In genomic region chr1:109615879-109616278, GRCh38 we compare ENCODE assay signal across 13 cellular contexts. TPM values are rescaled to one million over a fixed set of nuclear protein-coding genes. Genes with fewer than 3 reads are reported as not detected.
A peak's percentile ranks its signal among the peaks of the same experiment; 100 is the strongest.
DNase-seq lines count a peak whose midpoint lies in the region; ATAC-seq and TF ChIP-seq lines count a peak whose summit lies in the region.
"Had no signal": no experiment of that assay in that cellular context is flagged by ENCODE, and none has a peak within 500 bp of the region (broad histone marks: within the 10 kb centered on the region; RNA-seq: fewer than 3 reads in every experiment).

No MANE protein-coding gene starts in this region.

- peaks cover 88% of the 10 kb centered on the region for H3K4me1 Mint-ChIP-seq in dendritic cell treated with granulocyte-macrophage colony-stimulating factor and Interleukin-4, amounts not matched to agents 40 ng/mL and 50 ng/mL, for 4 days (ENCODE audit: low read depth)
- peaks cover 25 to 41% (median 34%) of the 10 kb centered on the region in 7 donors for H3K4me1 Mint-ChIP-seq in naive thymus-derived CD4-positive, alpha-beta T cell

- no peaks in the 10 kb centered on the region for H3K27me3 ChIP-seq in DOHH2 (ENCODE audit: control insufficient read depth, low read length)
- H3K27me3 ChIP-seq in naive thymus-derived CD4-positive, alpha-beta T cell (ENCODE audit: control insufficient read depth in 2 of 2, insufficient read depth in 2 of 2, low read length in 2 of 2), result no peaks in the 10 kb centered on the region

- POLR2A ChIA-PET in naive thymus-derived CD4-positive, alpha-beta T cell (lab: Charles Lee), result interaction anchor here (1.5 kb wide), 1 partner anchor 66 kb away, joined by 10 read pairs; the partner anchor contains the start of gene GNAI3

- H4K20me1 ChIP-seq in DOHH2 (ENCODE audit: control insufficient read depth, insufficient read depth, low read depth, low read length), result no peaks in the 10 kb centered on the region

- peak overlapping the region; percentile 92 for H3K27ac Mint-ChIP-seq in dendritic cell treated with granulocyte-macrophage colony-stimulating factor and Interleukin-4, amounts not matched to agents 40 ng/mL and 50 ng/mL, for 4 days
- H3K27ac Mint-ChIP-seq in naive thymus-derived CD4-positive, alpha-beta T cell, result peak overlapping the region; percentile 15 to 96 (median 68)
- H3K27ac Mint-ChIP-seq: activated CD8-positive, alpha-beta memory T cell treated with anti-CD3 and anti-CD28 coated beads, Interleukin-2, amount 10 ng/mL, durations not matched to agents 7 days and 5 days had no signal

- H3K4me1 ChIP-seq in DOHH2 (ENCODE audit: control insufficient read depth, low read length), result peaks cover 41% of the 10 kb centered on the region
- H3K4me1 ChIP-seq in naive thymus-derived CD4-positive, alpha-beta T cell (ENCODE audit: control insufficient read depth in 2 of 2, insufficient read depth in 2 of 2, low read length in 2 of 2), result peaks cover 0 to 7% of the 10 kb centered on the region in 2 donors

- DNase-seq in NOMO-1 treated with DMSO at 0.1 percent for 48 hours (lab: John Stamatoyannopoulos, UW; ENCODE audit: unreplicated experiment) (peak; percentile 99), HCEC 1CT (no peak), DMS114 treated with DMSO at 0.1 percent for 48 hours (lab: John Stamatoyannopoulos, UW; ENCODE audit: unreplicated experiment) (no peak), NCI-H2171 treated with DMSO at 0.1 percent for 48 hours (lab: John Stamatoyannopoulos, UW) (no peak)
- peak in 5 of 9 donors; percentile 23 to 41 (median 31) for DNase-seq in naive thymus-derived CD4-positive, alpha-beta T cell
- DNase-seq: activated CD8-positive, alpha-beta memory T cell treated with anti-CD3 and anti-CD28 coated beads, Interleukin-2, amount 10 ng/mL, durations not matched to agents 7 days and 5 days; DMS153 had no signal

- H3K27ac ChIP-seq in DOHH2 (ENCODE audit: low read depth, low read length), result 0 out of 2 replicates have a peak overlapping the region, but pooled peaks have one; percentile 32
- H3K27ac ChIP-seq in naive thymus-derived CD4-positive, alpha-beta T cell (ENCODE audit: low read depth, low read length), result peak overlapping the region; percentile 6
- H3K27ac ChIP-seq: RWPE1 had no signal

- intact Hi-C loops in dendritic cell treated with granulocyte-macrophage colony-stimulating factor and Interleukin-4, amounts not matched to agents 40 ng/mL and 50 ng/mL, for 4 days (cut with micrococcal nuclease), result loop anchor here (1.0 kb wide), 1 partner anchor 9 kb away; no protein-coding TSS in a partner anchor
- intact Hi-C loops in naive thymus-derived CD4-positive, alpha-beta T cell (cut with micrococcal nuclease), result no loop called here

- CTCF ChIA-PET in naive thymus-derived CD4-positive, alpha-beta T cell (lab: Charles Lee), result interaction anchor here (1.0 kb wide), 1 partner anchor 25 kb away, joined by 4 read pairs; no protein-coding TSS in a partner anchor

- H3K9me2 ChIP-seq in DOHH2 (replicated peaks; ENCODE audit: control insufficient read depth, low read length), result no peaks in the 10 kb centered on the region

- TF ChIP-seq CTCF in DOHH2 (IDR thresholded peaks at IDR 0.05; ENCODE audit: low read depth, low read length, poor library complexity, severe bottlenecking), result no peak

- no peaks in the 10 kb centered on the region for H3K9me3 Mint-ChIP-seq in dendritic cell treated with granulocyte-macrophage colony-stimulating factor and Interleukin-4, amounts not matched to agents 40 ng/mL and 50 ng/mL, for 4 days
- H3K9me3 Mint-ChIP-seq in naive thymus-derived CD4-positive, alpha-beta T cell, result no peaks in the 10 kb centered on the region

- peak overlapping the region; percentile 54 for H3K4me2 ChIP-seq in DOHH2 (ENCODE audit: low read length)

- H3K4me3 ChIP-seq in DOHH2 (ENCODE audit: low read length), result peak overlapping the region; percentile 30; the same call in 1 of the 2 replicates
- no peak overlapping the region for H3K4me3 ChIP-seq in naive thymus-derived CD4-positive, alpha-beta T cell (ENCODE audit: low read length)

- H3K36me3 Mint-ChIP-seq in dendritic cell treated with granulocyte-macrophage colony-stimulating factor and Interleukin-4, amounts not matched to agents 40 ng/mL and 50 ng/mL, for 4 days (ENCODE audit: low read depth), result peaks cover 14% of the 10 kb centered on the region
- H3K36me3 Mint-ChIP-seq in naive thymus-derived CD4-positive, alpha-beta T cell, result no peaks in the 10 kb centered on the region
- H3K36me3 Mint-ChIP-seq: activated CD8-positive, alpha-beta memory T cell treated with anti-CD3 and anti-CD28 coated beads, Interleukin-2, amount 10 ng/mL, durations not matched to agents 7 days and 5 days had no signal

- peak overlapping the region; percentile 18 for H3K4me3 Mint-ChIP-seq in dendritic cell treated with granulocyte-macrophage colony-stimulating factor and Interleukin-4, amounts not matched to agents 40 ng/mL and 50 ng/mL, for 4 days
- peak overlapping the region in 3 of 10 donors; percentile 1 to 38 (median 6) for H3K4me3 Mint-ChIP-seq in naive thymus-derived CD4-positive, alpha-beta T cell
- H3K4me3 Mint-ChIP-seq: activated CD8-positive, alpha-beta memory T cell treated with anti-CD3 and anti-CD28 coated beads, Interleukin-2, amount 10 ng/mL, durations not matched to agents 7 days and 5 days had no signal

- H3K36me3 ChIP-seq in DOHH2 (ENCODE audit: control insufficient read depth, low read length), result no peaks in the 10 kb centered on the region
- no peaks in the 10 kb centered on the region for H3K36me3 ChIP-seq in naive thymus-derived CD4-positive, alpha-beta T cell (ENCODE audit: control insufficient read depth in 2 of 3, insufficient read depth in 3 of 3, low read length in 3 of 3)

- no peaks in the 10 kb centered on the region for H3K27me3 Mint-ChIP-seq in dendritic cell treated with granulocyte-macrophage colony-stimulating factor and Interleukin-4, amounts not matched to agents 40 ng/mL and 50 ng/mL, for 4 days
- H3K27me3 Mint-ChIP-seq in naive thymus-derived CD4-positive, alpha-beta T cell, result peaks cover 0 to 7% (median 0%) of the 10 kb centered on the region in 5 donors
- H3K27me3 Mint-ChIP-seq: activated CD8-positive, alpha-beta memory T cell treated with anti-CD3 and anti-CD28 coated beads, Interleukin-2, amount 10 ng/mL, durations not matched to agents 7 days and 5 days had no signal

- peaks cover 12% of the 10 kb centered on the region for H3F3A ChIP-seq in DOHH2 (ENCODE audit: control insufficient read depth, insufficient read depth)

- ATAC-seq in naive thymus-derived CD4-positive, alpha-beta T cell, result peak; percentile 50
- ATAC-seq in HG02763 (IDR thresholded peaks at IDR 0.05; ENCODE audit: unreplicated experiment), result no peak
- ATAC-seq: activated CD8-positive, alpha-beta memory T cell treated with anti-CD3 and anti-CD28 coated beads, Interleukin-2, amount 10 ng/mL, durations not matched to agents 7 days and 5 days had no signal

- no peaks in the 10 kb centered on the region for H3K9me3 ChIP-seq in DOHH2 (ENCODE audit: control insufficient read depth, insufficient read depth, low read length)
- H3K9me3 ChIP-seq in naive thymus-derived CD4-positive, alpha-beta T cell (ENCODE audit: control insufficient read depth in 2 of 3, low read length in 3 of 3), result no peaks in the 10 kb centered on the region

- H3K79me2 ChIP-seq in DOHH2 (ENCODE audit: control insufficient read depth, low read length), result peaks cover 16% of the 10 kb centered on the region

RNA-seq across cellular contexts. Expression of gene GNAT2, which starts 3.5 kb away (rescaled TPM):
- total RNA-seq in naive thymus-derived CD4-positive, alpha-beta T cell, result under 1 TPM in 1 of 5 experiments, not detected in 4; 0.39 TPM
- polyA plus RNA-seq in naive thymus-derived CD4-positive, alpha-beta T cell, result not detected
- total RNA-seq: activated CD8-positive, alpha-beta memory T cell treated with anti-CD3 and anti-CD28 coated beads, Interleukin-2, amount 10 ng/mL, durations not matched to agents 7 days and 5 days; cerebellum; right cardiac atrium had no signal
- polyA plus RNA-seq: right cardiac atrium had no signal

RNA-seq across cellular contexts. Expression of gene AMPD2, which starts 3.8 kb away (rescaled TPM):
- 100 to 1,000 TPM in 3 of 5 experiments, 10 to 100 TPM in 2; 82.8 to 403 (median 119) TPM for total RNA-seq in naive thymus-derived CD4-positive, alpha-beta T cell
- polyA plus RNA-seq in naive thymus-derived CD4-positive, alpha-beta T cell, result 10 to 100 TPM; 26.2 to 51.7 TPM

RNA-seq across cellular contexts. Expression of gene GSTM4, which starts 40.0 kb away (rescaled TPM):
- total RNA-seq in naive thymus-derived CD4-positive, alpha-beta T cell, result 10 to 100 TPM; 14.2 to 28.4 (median 16.1) TPM
- 10 to 100 TPM in 1 of 2 donors, 1 to 10 TPM in 1; 3.1 to 15.0 TPM for polyA plus RNA-seq in naive thymus-derived CD4-positive, alpha-beta T cell

RNA-seq across cellular contexts. Expression of gene GSTM2, which starts 52.0 kb away (rescaled TPM):
- total RNA-seq in naive thymus-derived CD4-positive, alpha-beta T cell, result 100 to 1,000 TPM in 3 of 5 experiments, 10 to 100 TPM in 2; 52.2 to 201 (median 109) TPM
- polyA plus RNA-seq in naive thymus-derived CD4-positive, alpha-beta T cell, result 10 to 100 TPM; 64.6 to 72.2 TPM

Comparison
In these comparisons a context has a peak if more than half of its experiments do, and no peak if none do; other contexts are left out.
1. DNase-seq: peak in NOMO-1 treated with DMSO at 0.1 percent for 48 hours (single experiment) and naive thymus-derived CD4-positive, alpha-beta T cell (5 of 9); none in HCEC 1CT (single experiment), DMS114 treated with DMSO at 0.1 percent for 48 hours (single experiment) and NCI-H2171 treated with DMSO at 0.1 percent for 48 hours (single experiment).